ENCODE assay signal across 1 cellular context in genomic region chr20:9999660-10000059, GRCh38.
TF ChIP-seq lines count a peak whose summit lies in the region.

No MANE protein-coding gene starts in this region.

TF ChIP-seq in GM23338, 12 proteins besides CTCF, POLR2A, EP300 and RAD21 (continued from another document):
- TF ChIP-seq ZNF462 (CRISPR knock-in tag; IDR thresholded peaks at IDR 0.05) (no peak), REST (IDR thresholded peaks at IDR 0.05; ENCODE audit: unreplicated experiment) (no peak), CREB1 (CRISPR knock-in tag; IDR thresholded peaks at IDR 0.05; ENCODE audit: low read depth) (no peak), JUNB (IDR thresholded peaks at IDR 0.05; ENCODE audit: unreplicated experiment) (no peak), NANOG (IDR thresholded peaks at IDR 0.05; ENCODE audit: borderline replicate concordance) (no peak), POLR2AphosphoS5 (IDR thresholded peaks at IDR 0.05; ENCODE audit: low read depth) (no peak), ZNF114 (CRISPR knock-in tag; IDR thresholded peaks at IDR 0.05) (no peak), STAT1 (IDR thresholded peaks at IDR 0.05; ENCODE audit: unreplicated experiment) (no peak), ETS1 (IDR thresholded peaks at IDR 0.05) (no peak)
TF ChIP-seq in GM23338: peak in this region for 0.
